In the genomic region with DNA sequence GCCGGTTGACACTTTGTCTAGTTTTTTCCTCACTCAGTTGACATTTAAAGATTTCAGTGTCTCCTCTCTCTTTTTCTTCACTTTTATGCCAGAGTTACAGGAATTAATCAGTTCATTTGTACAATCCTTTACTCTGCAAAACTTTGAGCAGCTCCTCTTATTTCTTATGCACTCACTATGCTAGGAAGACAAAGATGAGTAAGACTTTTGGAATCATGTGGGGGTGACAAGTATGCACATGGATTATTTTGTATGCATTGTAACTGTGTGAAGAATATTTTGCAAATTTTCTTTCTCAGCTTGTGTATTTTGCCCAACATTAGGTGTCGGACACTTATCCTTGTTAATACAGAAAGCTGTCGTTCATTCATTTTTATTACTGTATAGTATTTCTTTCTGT, we compare ENCODE assay signal across 22 cellular contexts.
DNase-seq lines count a peak whose midpoint lies in the region; ATAC-seq and TF ChIP-seq lines count a peak whose summit lies in the region.
"Had no signal": no experiment of that assay in that cellular context is flagged by ENCODE, and none has a peak within 500 bp of the region (broad histone marks: within the 10 kb centered on the region; RNA-seq: fewer than 3 reads in every experiment).

No MANE protein-coding gene starts in this region.

- ATAC-seq in RWPE2 (ENCODE audit: low read depth) (peak; percentile 76; the same call in 2 of the 3 replicates), right cardiac atrium (no peak)
- ATAC-seq: activated CD8-positive, alpha-beta T cell treated with anti-CD3 and anti-CD28 coated beads, Interleukin-2, amount 10 ng/mL, durations not matched to agents 7 days and 5 days; activated naive CD8-positive, alpha-beta T cell treated with anti-CD3 and anti-CD28 coated beads, Interleukin-2, amount 50 U/mL, for 24 hours; left lung; natural killer cell treated with Interleukin-12 subunit alpha and Interleukin-12 subunit beta and Interleukin-15 and Interleukin-18, amount 100 ng/mL, for 72 hours; stimulated activated naive CD8-positive, alpha-beta T cell treated with anti-CD3 and anti-CD28 coated beads, Interleukin-15, Interleukin-2, amounts not matched to agents 100 U/mL and 50 U/mL, for 24 hours had no signal

- intact Hi-C loops in right cardiac atrium (cut with DNase I), result loop anchor here in 1 of 4 donors (10.0 kb wide), 1 partner anchor 77 kb away; no protein-coding TSS in a partner anchor

- peaks cover 42% of the 10 kb centered on the region for H3K4me1 ChIP-seq in RWPE2 (ENCODE audit: insufficient read depth, poor library complexity, severe bottlenecking)
- H3K4me1 ChIP-seq in osteoblast (ENCODE audit: insufficient read depth, low read length), result peaks cover 31% of the 10 kb centered on the region
- peaks cover 2% of the 10 kb centered on the region for H3K4me1 ChIP-seq in right cardiac atrium (ENCODE audit: control insufficient read depth, insufficient read depth, low read length)
- H3K4me1 ChIP-seq: left lung had no signal

- no peaks in the 10 kb centered on the region for H3K9me3 ChIP-seq in RWPE2 (ENCODE audit: severe bottlenecking)
- H3K9me3 ChIP-seq in osteoblast (ENCODE audit: low read depth, low read length), result no peaks in the 10 kb centered on the region
- H3K9me3 ChIP-seq in right cardiac atrium (ENCODE audit: control insufficient read depth, low read length), result no peaks in the 10 kb centered on the region
- H3K9me3 ChIP-seq: left lung, SJSA1 had no signal

- peak overlapping the region; percentile 65 for H3K27ac ChIP-seq in RWPE2 (ENCODE audit: poor library complexity, severe bottlenecking)
- peak overlapping the region; percentile 70 for H3K27ac ChIP-seq in epithelial cell of prostate
- no peak overlapping the region for H3K27ac ChIP-seq in osteoblast (ENCODE audit: low read depth, low read length)
- no peak overlapping the region for H3K27ac ChIP-seq in right cardiac atrium (ENCODE audit: low read length)
- no peak overlapping the region for H3K27ac ChIP-seq in coronary artery
- H3K27ac ChIP-seq: heart right ventricle, left lung, SJSA1 had no signal

- H3K4me2 ChIP-seq in osteoblast (ENCODE audit: insufficient read depth, low read length), result peak overlapping the region; percentile 41

- H3K79me2 ChIP-seq in osteoblast (ENCODE audit: insufficient read depth, low read length), result no peaks in the 10 kb centered on the region

- H2AFZ ChIP-seq in osteoblast (ENCODE audit: low read length), result no peak overlapping the region

- H3K36me3 ChIP-seq in RWPE2 (ENCODE audit: low read depth) (no peaks in the 10 kb centered on the region), osteoblast (ENCODE audit: insufficient read depth, low read length) (no peaks in the 10 kb centered on the region)
- H3K36me3 ChIP-seq: heart right ventricle, left lung, SJSA1 had no signal

- H3K4me3 ChIP-seq in RWPE2 (ENCODE audit: severe bottlenecking) (no peak overlapping the region), osteoblast (ENCODE audit: insufficient read depth, low read length) (no peak overlapping the region), right cardiac atrium (ENCODE audit: low read length) (no peak overlapping the region), coronary artery (no peak overlapping the region)
- H3K4me3 ChIP-seq: heart right ventricle, left lung, SJSA1 had no signal

- TF ChIP-seq CTCF in RWPE2 (IDR thresholded peaks at IDR 0.05; ENCODE audit: poor library complexity, severe bottlenecking), result no peak
- TF ChIP-seq CTCF in osteoblast (IDR thresholded peaks at IDR 0.05; ENCODE audit: extremely low read depth, low read depth, low read length), result no peak
- no peak for TF ChIP-seq CTCF in coronary artery (IDR thresholded peaks at IDR 0.05)

- WGBS in right cardiac atrium, result 77% methylated on average over 3 of the region's 3 CpGs

- H4K20me1 ChIP-seq in osteoblast (ENCODE audit: insufficient read depth, low read length), result no peaks in the 10 kb centered on the region

- peak; percentile 28 for DNase-seq in ELR (ENCODE audit: low read depth)
- DNase-seq in RWPE2 (ENCODE audit: low spot score), result no peak
- DNase-seq in epithelial cell of prostate (ENCODE audit: low read depth, low spot score), result no peak
- DNase-seq in osteoblast (ENCODE audit: insufficient read length, low spot score, missing footprints), result no peak
- DNase-seq in hypothalamus (lab: John Stamatoyannopoulos, UW), result no peak
- no peak for DNase-seq in right cardiac atrium
- DNase-seq in coronary artery (ENCODE audit: low spot score), result no peak
- no peak for DNase-seq in T1000 (lab: John Stamatoyannopoulos, UW)
- DNase-seq: activated CD8-positive, alpha-beta T cell treated with anti-CD3 and anti-CD28 coated beads, Interleukin-2, amount 10 ng/mL, durations not matched to agents 7 days and 5 days; activated gamma-delta T cell; activated naive CD8-positive, alpha-beta T cell treated with anti-CD3 and anti-CD28 coated beads, Interleukin-2, amount 50 U/mL, for 24 hours; activated T-cell treated with anti-CD3 and anti-CD28 coated beads for 4 hours; Calu3; endodermal cell; heart right ventricle; NCI-H1436 treated with DMSO at 0.1 percent for 48 hours; NCI-H510A treated with DMSO at 0.1 percent for 48 hours; stimulated activated naive CD8-positive, alpha-beta T cell treated with anti-CD3 and anti-CD28 coated beads, Interleukin-15, Interleukin-2, amounts not matched to agents 100 U/mL and 50 U/mL, for 24 hours; T-helper 1 cell had no signal

- H3K27me3 ChIP-seq in RWPE2 (ENCODE audit: insufficient read depth, poor library complexity, severe bottlenecking), result no peaks in the 10 kb centered on the region
- no peaks in the 10 kb centered on the region for H3K27me3 ChIP-seq in osteoblast (ENCODE audit: insufficient read depth, low read length)
- H3K27me3 ChIP-seq in right cardiac atrium (ENCODE audit: control insufficient read depth, insufficient read depth), result no peaks in the 10 kb centered on the region
- H3K27me3 ChIP-seq: left lung had no signal

Comparison
In these comparisons a context has a peak if more than half of its experiments do, and no peak if none do; other contexts are left out.
1. H3K27ac ChIP-seq: peak in RWPE2 (single experiment) and epithelial cell of prostate (single experiment); none in osteoblast (single experiment), right cardiac atrium (single experiment) and coronary artery (0 of 2).